Comparison of ENCODE assay signal across 1 cellular context in genomic region chr2:174063492-174064092, GRCh38.
TF ChIP-seq lines count a peak whose summit lies in the region.

No MANE protein-coding gene starts in this region.

TF ChIP-seq in H1, 55 proteins besides CTCF, POLR2A, EP300 and RAD21:
- TF ChIP-seq CEBPB (IDR thresholded peaks at IDR 0.05; ENCODE audit: low read depth, low read length): 0 out of 2 replicates have a peak, but pooled peaks have one; percentile 28
- TF ChIP-seq ZNF274 (IDR thresholded peaks at IDR 0.05; ENCODE audit: borderline replicate concordance, extremely low read depth, low read length): no peak
- TF ChIP-seq SRF (IDR thresholded peaks at IDR 0.05; ENCODE audit: low read depth, low read length): no peak
- TF ChIP-seq SIRT6 (IDR thresholded peaks at IDR 0.05; ENCODE audit: low read length): no peak
- no peak for TF ChIP-seq GTF2F1 (IDR thresholded peaks at IDR 0.05; ENCODE audit: borderline replicate concordance, low read depth, low read length)
- TF ChIP-seq FOSL1 (IDR thresholded peaks at IDR 0.05; ENCODE audit: insufficient read depth, low read depth, low read length): no peak
- TF ChIP-seq KDM1A (IDR thresholded peaks at IDR 0.05; ENCODE audit: borderline replicate concordance, low read length): no peak
- TF ChIP-seq HDAC6 (IDR thresholded peaks at IDR 0.05; ENCODE audit: low read depth, low read length): no peak
